In the genomic region with DNA sequence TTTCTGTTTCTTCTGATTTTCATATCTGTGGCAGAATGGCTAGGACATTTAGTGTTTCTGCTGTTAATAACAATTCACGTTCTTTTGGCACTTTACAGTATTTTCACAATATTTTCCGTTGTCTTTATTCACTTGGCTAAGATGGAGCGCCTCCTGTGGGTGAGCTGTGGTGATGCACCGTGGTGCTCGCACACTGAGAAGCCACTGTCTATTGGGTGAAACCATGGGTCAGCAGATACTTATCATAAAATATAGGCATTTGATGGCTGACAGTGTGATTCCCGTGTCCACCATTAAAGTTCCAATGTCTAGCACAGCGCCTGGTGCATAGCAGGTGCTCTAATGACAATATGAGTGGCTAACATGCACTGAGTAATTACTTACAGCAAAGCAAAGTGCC, we compare ENCODE assay signal across 13 cellular contexts.
DNase-seq lines count a peak whose midpoint lies in the region; ATAC-seq and TF ChIP-seq lines count a peak whose summit lies in the region.
"Had no signal": no experiment of that assay in that cellular context is flagged by ENCODE, and none has a peak within 500 bp of the region (broad histone marks: within the 10 kb centered on the region; RNA-seq: fewer than 3 reads in every experiment).

No MANE protein-coding gene starts in this region.

- no peaks in the 10 kb centered on the region for H3K27me3 ChIP-seq in OCI-LY3 (ENCODE audit: low read depth, low read length)
- H3K27me3 ChIP-seq in gastrocnemius medialis: no peaks in the 10 kb centered on the region
- H3K27me3 ChIP-seq: adrenal gland, BLaER1, left lung had no signal

- H3K36me3 ChIP-seq in OCI-LY3 (replicated peaks; ENCODE audit: low read depth, low read length) (no peaks in the 10 kb centered on the region), gastrocnemius medialis (no peaks in the 10 kb centered on the region)
- H3K36me3 ChIP-seq: adrenal gland, BLaER1, left lung had no signal

- H3K4me3 ChIP-seq in GM12864 (ENCODE audit: low read depth, low read length): no peak overlapping the region
- H3K4me3 ChIP-seq in OCI-LY3 (ENCODE audit: low read length): no peak overlapping the region
- no peak overlapping the region for H3K4me3 ChIP-seq in fibroblast of pulmonary artery (replicated peaks; ENCODE audit: low read depth, low read length)
- H3K4me3 ChIP-seq in gastrocnemius medialis: no peak overlapping the region
- H3K4me3 ChIP-seq: adrenal gland, BLaER1, left lung had no signal

- H3K27ac ChIP-seq in 22Rv1 (no peak overlapping the region), OCI-LY3 (ENCODE audit: low read length) (no peak overlapping the region), gastrocnemius medialis (no peak overlapping the region)
- H3K27ac ChIP-seq: adrenal gland, BLaER1, left lung had no signal

- no peak overlapping the region for H2AFZ ChIP-seq in OCI-LY3 (ENCODE audit: low read depth, low read length)

- in situ Hi-C loops in gastrocnemius medialis (cut with MboI; ENCODE audit: low sequenced_read_pairs in 4 of 4): no loop called here

- no peak overlapping the region for H3K9ac ChIP-seq in OCI-LY3 (ENCODE audit: low read length)
- H3K9ac ChIP-seq: BLaER1 had no signal

- H3K4me2 ChIP-seq in OCI-LY3 (ENCODE audit: low read length): no peak overlapping the region
- H3K4me2 ChIP-seq: BLaER1 had no signal

- H3K4me1 ChIP-seq in OCI-LY3 (ENCODE audit: low read length): no peaks in the 10 kb centered on the region
- H3K4me1 ChIP-seq in gastrocnemius medialis: no peaks in the 10 kb centered on the region
- H3K4me1 ChIP-seq: adrenal gland, left lung had no signal

- H3K9me3 ChIP-seq in OCI-LY3 (ENCODE audit: insufficient read depth, low read length): no peaks in the 10 kb centered on the region
- H3K9me3 ChIP-seq in gastrocnemius medialis: no peaks in the 10 kb centered on the region
- H3K9me3 ChIP-seq: adrenal gland, left lung had no signal

- H4K20me1 ChIP-seq in OCI-LY3 (ENCODE audit: insufficient read depth, low read length): no peaks in the 10 kb centered on the region
- H4K20me1 ChIP-seq: BLaER1 had no signal

- TF ChIP-seq CTCF in 22Rv1 (IDR thresholded peaks at IDR 0.05) (peak; percentile 71), GM12864 (IDR thresholded peaks at IDR 0.05; ENCODE audit: low read depth, low read length, missing control alignments) (peak; percentile 70), OCI-LY3 (IDR thresholded peaks at IDR 0.05; ENCODE audit: low read depth, low read length) (peak; percentile 50), fibroblast of pulmonary artery (IDR thresholded peaks at IDR 0.05; ENCODE audit: low read length, missing control alignments) (peak; percentile 7), gastrocnemius medialis (IDR thresholded peaks at IDR 0.05 in 4 of 5, conservative IDR thresholded peaks at IDR 0.05 in 1 of 5) (no peak)

- intact Hi-C loops in gastrocnemius medialis (cut with DNase I; ENCODE audit: low total_unique reads): no loop called here

- DNase-seq in GM12864 (ENCODE audit: low read depth) (no peak), fibroblast of pulmonary artery (ENCODE audit: low read depth) (no peak), gastrocnemius medialis (no peak), NCI-H2227 (lab: John Stamatoyannopoulos, UW; ENCODE audit: unreplicated experiment) (no peak), Kasumi-1 (lab: John Stamatoyannopoulos, UW) (no peak)
- DNase-seq: activated CD8-positive, alpha-beta memory T cell treated with anti-CD3 and anti-CD28 coated beads, Interleukin-2, amount 10 ng/mL, durations not matched to agents 7 days and 5 days; adrenal gland; left lung; NCI-H2081 treated with DMSO at 0.1 percent for 48 hours had no signal

- H3K79me2 ChIP-seq in OCI-LY3 (ENCODE audit: low read length): no peaks in the 10 kb centered on the region

- ATAC-seq in gastrocnemius medialis (no peak), HG02571 (IDR thresholded peaks at IDR 0.05; ENCODE audit: unreplicated experiment) (no peak)
- ATAC-seq: activated CD8-positive, alpha-beta memory T cell treated with anti-CD3 and anti-CD28 coated beads, Interleukin-2, amount 10 ng/mL, durations not matched to agents 7 days and 5 days; left lung had no signal

- no peak for TF ChIP-seq POLR2A in gastrocnemius medialis (IDR thresholded peaks at IDR 0.05)

Comparison
In these comparisons a context has a peak if more than half of its experiments do, and no peak if none do; other contexts are left out.
1. CTCF ChIP-seq: peak in 22Rv1 (single experiment), GM12864 (single experiment), OCI-LY3 (single experiment) and fibroblast of pulmonary artery (single experiment); none in gastrocnemius medialis (0 of 5).